ENCODE assay signal across 8 cellular contexts in the genomic region with DNA sequence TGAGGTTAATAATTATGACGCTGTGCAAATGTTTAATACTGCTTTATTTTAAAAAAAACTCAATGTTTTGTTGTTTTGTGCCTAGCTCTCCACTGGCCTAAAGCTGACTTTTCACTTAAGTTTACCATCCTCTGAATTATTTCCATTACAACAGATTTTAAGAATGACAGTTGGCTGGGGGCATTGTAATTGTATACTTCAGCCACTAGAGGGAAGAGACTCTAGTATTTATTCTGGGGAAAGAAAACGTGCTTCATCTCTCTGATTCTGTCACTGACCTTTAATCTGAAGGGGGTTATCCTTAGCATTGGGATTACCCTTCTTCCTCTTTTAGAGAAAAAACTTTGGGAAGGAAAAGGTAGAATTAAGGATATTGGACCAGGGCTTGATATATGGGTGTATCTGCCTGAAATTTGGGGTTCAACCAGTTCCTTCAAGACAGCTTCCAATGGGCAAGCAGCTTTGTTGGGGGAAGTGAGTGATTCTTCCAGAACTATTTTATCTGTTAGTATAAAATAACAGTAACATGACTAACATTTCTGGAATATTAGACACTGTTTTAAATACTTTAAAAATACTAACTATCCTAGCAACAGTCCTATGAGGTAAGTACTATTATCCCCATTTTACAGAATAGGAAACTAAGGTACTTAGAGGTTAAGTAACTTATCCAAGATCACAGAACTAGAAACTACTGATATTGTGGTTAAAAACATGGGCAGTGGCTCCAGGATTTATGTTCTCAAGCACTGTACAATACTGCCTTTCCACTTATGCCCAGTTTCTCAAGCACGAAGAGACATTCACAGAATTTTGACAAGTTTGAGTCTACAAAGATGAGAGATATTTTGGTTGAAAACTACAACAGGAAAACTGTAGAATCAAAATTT.
DNase-seq lines count a peak whose midpoint lies in the region; ATAC-seq and TF ChIP-seq lines count a peak whose summit lies in the region.

No MANE protein-coding gene starts in this region.

- H3K36me3 ChIP-seq in testis (ENCODE audit: low read depth, missing control alignments), result no peaks in the 10 kb centered on the region

- 52 to 65% methylated on average over 3 of the region's 3 CpGs for WGBS in testis, 2 donors

- H3K27me3 Mint-ChIP-seq in CD14-positive monocyte (ENCODE audit: low read depth in 3 of 3), result peaks cover 0 to 7% (median 0%) of the 10 kb centered on the region in 3 donors
- no peaks in the 10 kb centered on the region for H3K27me3 Mint-ChIP-seq in WTC11 (ENCODE audit: low read depth)

- intact Hi-C loops in CD14-positive monocyte (cut with micrococcal nuclease), result no loop called here
- intact Hi-C loops in left ventricle myocardium superior (cut with micrococcal nuclease), result no loop called here
- intact Hi-C loops in testis (cut with DNase I; ENCODE audit: low total_unique reads), result no loop called here

- no peak overlapping the region for H3K4me3 Mint-ChIP-seq in CD14-positive monocyte
- H3K4me3 Mint-ChIP-seq in WTC11, result no peak overlapping the region

- no peak for TF ChIP-seq POLR2A in testis (IDR thresholded peaks at IDR 0.05)

- CTCF ChIA-PET in WTC11 (lab: Charles Lee), result interaction anchor here (0.6 to 1.4 kb wide), 6 partner anchors 8 to 162 kb away, joined by 3 read pairs; no protein-coding TSS in a partner anchor

- no peaks in the 10 kb centered on the region for H3K36me3 Mint-ChIP-seq in CD14-positive monocyte
- H3K36me3 Mint-ChIP-seq in WTC11, result no peaks in the 10 kb centered on the region

- ATAC-seq in GM18867 (IDR thresholded peaks at IDR 0.05; ENCODE audit: unreplicated experiment), result peak; percentile 74
- peak; percentile 74 for ATAC-seq in WTC11
- ATAC-seq in left ventricle myocardium superior, result peak; percentile 27
- ATAC-seq in GM18498 (IDR thresholded peaks at IDR 0.05; ENCODE audit: unreplicated experiment), result no peak
- ATAC-seq in GM18520 (IDR thresholded peaks at IDR 0.05; ENCODE audit: unreplicated experiment), result no peak

- TF ChIP-seq CTCF in CD14-positive monocyte (IDR thresholded peaks at IDR 0.05), result peak; percentile 92
- peak; percentile 64 for TF ChIP-seq CTCF in LNCaP clone FGC (IDR thresholded peaks at IDR 0.05; ENCODE audit: control insufficient read depth, extremely low read depth, insufficient read depth)
- TF ChIP-seq CTCF in WTC11 (IDR thresholded peaks at IDR 0.05), result peak; percentile 79
- TF ChIP-seq CTCF in testis (IDR thresholded peaks at IDR 0.05), result peak; percentile 66 to 87 (median 81)

- no peaks in the 10 kb centered on the region for H3K9me3 Mint-ChIP-seq in CD14-positive monocyte
- no peaks in the 10 kb centered on the region for H3K9me3 Mint-ChIP-seq in WTC11

- H3K9me3 ChIP-seq in testis, result no peaks in the 10 kb centered on the region

- H3K4me1 Mint-ChIP-seq in CD14-positive monocyte (peaks cover 10% of the 10 kb centered on the region), WTC11 (peaks cover 43% of the 10 kb centered on the region)

- DNase-seq in CD14-positive monocyte (ENCODE audit: low spot score) (no peak), LNCaP clone FGC (ENCODE audit: low read depth) (no peak), WTC11 (ENCODE audit: low spot score) (no peak), left ventricle myocardium superior (no peak), testis (no peak)

- no peaks in the 10 kb centered on the region for H3K27me3 ChIP-seq in testis

- no peak overlapping the region for H3K27ac Mint-ChIP-seq in CD14-positive monocyte
- H3K27ac Mint-ChIP-seq in WTC11, result no peak overlapping the region

- H3K4me1 ChIP-seq in testis, result no peaks in the 10 kb centered on the region

- H3K4me3 ChIP-seq in LNCaP clone FGC (ENCODE audit: low read depth, low read length) (no peak overlapping the region), testis (no peak overlapping the region)

- POLR2A ChIA-PET in WTC11 (lab: Charles Lee), result no interaction called here

- no peak overlapping the region for H3K27ac ChIP-seq in testis

TF ChIP-seq in WTC11, 78 proteins besides CTCF, POLR2A, EP300 and RAD21 (continues in another document):
- TF ChIP-seq SP1 (CRISPR knock-in tag; conservative IDR thresholded peaks at IDR 0.05) (no peak), TP53 (CRISPR knock-in tag; IDR thresholded peaks at IDR 0.05) (no peak), TEAD4 (CRISPR knock-in tag; IDR thresholded peaks at IDR 0.05) (no peak), SOX15 (CRISPR knock-in tag; IDR thresholded peaks at IDR 0.05) (no peak), KAT7 (CRISPR knock-in tag; IDR thresholded peaks at IDR 0.05; ENCODE audit: borderline replicate concordance) (no peak), ZNF671 (CRISPR knock-in tag; IDR thresholded peaks at IDR 0.05) (no peak), EMX1 (CRISPR knock-in tag; IDR thresholded peaks at IDR 0.05) (no peak), IRF1 (CRISPR knock-in tag; IDR thresholded peaks at IDR 0.05) (no peak), AFF4 (CRISPR knock-in tag; IDR thresholded peaks at IDR 0.05; ENCODE audit: borderline replicate concordance) (no peak)
- TF ChIP-seq, protein P1, sequence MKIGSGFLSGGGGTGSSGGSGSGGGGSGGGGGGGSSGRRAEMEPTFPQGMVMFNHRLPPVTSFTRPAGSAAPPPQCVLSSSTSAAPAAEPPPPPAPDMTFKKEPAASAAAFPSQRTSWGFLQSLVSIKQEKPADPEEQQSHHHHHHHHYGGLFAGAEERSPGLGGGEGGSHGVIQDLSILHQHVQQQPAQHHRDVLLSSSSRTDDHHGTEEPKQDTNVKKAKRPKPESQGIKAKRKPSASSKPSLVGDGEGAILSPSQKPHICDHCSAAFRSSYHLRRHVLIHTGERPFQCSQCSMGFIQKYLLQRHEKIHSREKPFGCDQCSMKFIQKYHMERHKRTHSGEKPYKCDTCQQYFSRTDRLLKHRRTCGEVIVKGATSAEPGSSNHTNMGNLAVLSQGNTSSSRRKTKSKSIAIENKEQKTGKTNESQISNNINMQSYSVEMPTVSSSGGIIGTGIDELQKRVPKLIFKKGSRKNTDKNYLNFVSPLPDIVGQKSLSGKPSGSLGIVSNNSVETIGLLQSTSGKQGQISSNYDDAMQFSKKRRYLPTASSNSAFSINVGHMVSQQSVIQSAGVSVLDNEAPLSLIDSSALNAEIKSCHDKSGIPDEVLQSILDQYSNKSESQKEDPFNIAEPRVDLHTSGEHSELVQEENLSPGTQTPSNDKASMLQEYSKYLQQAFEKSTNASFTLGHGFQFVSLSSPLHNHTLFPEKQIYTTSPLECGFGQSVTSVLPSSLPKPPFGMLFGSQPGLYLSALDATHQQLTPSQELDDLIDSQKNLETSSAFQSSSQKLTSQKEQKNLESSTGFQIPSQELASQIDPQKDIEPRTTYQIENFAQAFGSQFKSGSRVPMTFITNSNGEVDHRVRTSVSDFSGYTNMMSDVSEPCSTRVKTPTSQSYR (CRISPR knock-in tag; IDR thresholded peaks at IDR 0.05), result no peak
- TF ChIP-seq, protein P2, sequence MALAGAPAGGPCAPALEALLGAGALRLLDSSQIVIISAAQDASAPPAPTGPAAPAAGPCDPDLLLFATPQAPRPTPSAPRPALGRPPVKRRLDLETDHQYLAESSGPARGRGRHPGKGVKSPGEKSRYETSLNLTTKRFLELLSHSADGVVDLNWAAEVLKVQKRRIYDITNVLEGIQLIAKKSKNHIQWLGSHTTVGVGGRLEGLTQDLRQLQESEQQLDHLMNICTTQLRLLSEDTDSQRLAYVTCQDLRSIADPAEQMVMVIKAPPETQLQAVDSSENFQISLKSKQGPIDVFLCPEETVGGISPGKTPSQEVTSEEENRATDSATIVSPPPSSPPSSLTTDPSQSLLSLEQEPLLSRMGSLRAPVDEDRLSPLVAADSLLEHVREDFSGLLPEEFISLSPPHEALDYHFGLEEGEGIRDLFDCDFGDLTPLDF (CRISPR knock-in tag; IDR thresholded peaks at IDR 0.05), result no peak

Comparison
In these comparisons a context has a peak if more than half of its experiments do, and no peak if none do; other contexts are left out.
1. ATAC-seq: peak in GM18867 (single experiment), WTC11 (single experiment) and left ventricle myocardium superior (single experiment); none in GM18498 (single experiment) and GM18520 (single experiment).
2. Peak in every context shown above with its lines, with median percentiles within 50 percentile points of each other: CTCF ChIP-seq.